Comparison of ENCODE assay signal across 19 cellular contexts in the genomic region with DNA sequence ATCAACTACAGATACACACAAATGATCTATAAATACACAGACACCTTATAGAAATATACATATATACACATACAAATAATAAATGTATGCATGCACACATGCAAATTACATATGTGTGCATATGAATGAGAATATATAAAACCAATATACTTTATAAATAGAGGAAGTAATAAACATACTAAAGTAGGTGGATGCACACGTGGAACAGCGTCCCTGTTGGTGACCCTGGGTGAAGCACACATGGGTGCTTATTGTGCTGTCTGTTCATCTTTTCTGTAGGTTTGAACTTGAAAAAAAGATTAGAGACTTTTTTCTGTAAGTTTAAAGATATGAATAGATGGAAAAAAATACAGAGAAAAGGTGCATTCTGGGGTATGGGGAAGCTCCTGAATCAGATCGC.
"Had no signal": no experiment of that assay in that cellular context is flagged by ENCODE, and none has a peak within 500 bp of the region (broad histone marks: within the 10 kb centered on the region; RNA-seq: fewer than 3 reads in every experiment).

No MANE protein-coding gene starts in this region.

- H3K9me3 ChIP-seq: gastrocnemius medialis, left ventricle myocardium inferior, lower lobe of right lung, ovary had no signal

- H3K4me3 Mint-ChIP-seq: immature natural killer cell, memory B cell, mesothelial cell of epicardium, natural killer cell, neural progenitor cell had no signal

- H3K4me1 ChIP-seq: gastrocnemius medialis, neural progenitor cell had no signal

- H3K9me3 Mint-ChIP-seq: immature natural killer cell, memory B cell, natural killer cell had no signal

- H3K4me3 ChIP-seq: coronary artery, gastrocnemius medialis, left ventricle myocardium inferior, lower lobe of right lung, neural progenitor cell, ovary, smooth muscle cell had no signal

- H3K27me3 Mint-ChIP-seq: memory B cell had no signal

- H3K36me3 ChIP-seq: gastrocnemius medialis, left ventricle myocardium inferior, neural progenitor cell, ovary had no signal

- H3K4me1 Mint-ChIP-seq: mesothelial cell of epicardium, neural progenitor cell had no signal

- DNase-seq: effector CD4-positive, alpha-beta T cell; gastrocnemius medialis; glutamatergic neuron; immature natural killer cell; left cardiac atrium; left ventricle myocardium inferior; lower lobe of right lung; natural killer cell; nucleus accumbens; ovary; right cardiac atrium; stimulated activated CD4-positive, alpha-beta T cell treated with anti-CD3 and anti-CD28 coated beads, Interleukin-2, amount 100 ng/mL, for 48 hours; stimulated activated naive CD4-positive, alpha-beta T cell treated with Interleukin-2 at 50 U/mL for 16 hours; trophoblast cell had no signal

- H3K27ac ChIP-seq: coronary artery, gastrocnemius medialis, left ventricle myocardium inferior, lower lobe of right lung, neural progenitor cell, ovary had no signal

- H3K27ac Mint-ChIP-seq: immature natural killer cell, memory B cell, mesothelial cell of epicardium, natural killer cell, neural progenitor cell had no signal

- H3K27me3 ChIP-seq: gastrocnemius medialis, neural progenitor cell, ovary had no signal

- H3K9ac ChIP-seq: neural progenitor cell had no signal
